14 cellular contexts compared by ENCODE assay signal in the genomic region with DNA sequence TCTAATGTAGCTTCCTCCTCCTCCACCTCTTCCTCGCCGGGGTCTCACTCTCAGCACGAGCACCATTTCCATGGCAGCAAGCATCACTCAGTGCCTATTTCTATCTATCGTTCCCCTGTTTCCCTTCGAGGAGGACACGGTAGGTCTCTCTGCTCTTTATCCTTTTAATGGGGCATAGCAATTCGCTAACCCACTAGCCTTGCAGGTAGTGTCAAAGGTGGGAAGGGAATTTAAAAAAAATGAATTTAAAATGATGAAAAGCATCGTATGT.
A peak's percentile ranks its signal among the peaks of the same experiment; 100 is the strongest.
DNase-seq lines count a peak whose midpoint lies in the region; ATAC-seq and TF ChIP-seq lines count a peak whose summit lies in the region.
"Had no signal": no experiment of that assay in that cellular context is flagged by ENCODE, and none has a peak within 500 bp of the region (broad histone marks: within the 10 kb centered on the region; RNA-seq: fewer than 3 reads in every experiment).

No MANE protein-coding gene starts in this region.

- H3K27ac ChIP-seq in iPS-18a (ENCODE audit: low read length), result no peak overlapping the region
- H3K27ac ChIP-seq in A673 (ENCODE audit: low read depth, low read length, poor library complexity, severe bottlenecking), result no peak overlapping the region
- H3K27ac ChIP-seq: skin epidermis had no signal

- peak overlapping the region; percentile 90 to 98 (median 93) for H3K4me3 Mint-ChIP-seq in brain
- H3K4me3 Mint-ChIP-seq: activated naive CD4-positive, alpha-beta T cell treated with anti-CD3 and anti-CD28 coated beads, Interleukin-2, amount 50 U/mL, for 24 hours had no signal

- peaks cover 22% of the 10 kb centered on the region for H3K27me3 Mint-ChIP-seq in brain

- POLR2A ChIA-PET in HEK293T (lab: Yijun Ruan, JAX) (no interaction called here), A673 (lab: Charles Lee; ENCODE audit: low non-redundant PET) (no interaction called here)

- TF ChIP-seq POLR2A in GM18505 (IDR thresholded peaks at IDR 0.05; ENCODE audit: borderline replicate concordance, extremely low read depth, insufficient read depth, insufficient read length), result no peak

- no peaks in the 10 kb centered on the region for H3K36me3 Mint-ChIP-seq in brain
- H3K36me3 Mint-ChIP-seq: activated naive CD4-positive, alpha-beta T cell treated with anti-CD3 and anti-CD28 coated beads, Interleukin-2, amount 50 U/mL, for 24 hours had no signal

- CTCF ChIA-PET in HEK293T (lab: Yijun Ruan, JAX), result interaction anchor here (1.1 kb wide), 1 partner anchor 263 kb away, joined by 4 read pairs; no protein-coding TSS in a partner anchor
- CTCF ChIA-PET in A673 (lab: Charles Lee), result no interaction called here

- H3K9me3 Mint-ChIP-seq in brain, result peaks cover 0 to 3% (median 0%) of the 10 kb centered on the region in 5 experiments
- H3K9me3 Mint-ChIP-seq: activated naive CD4-positive, alpha-beta T cell treated with anti-CD3 and anti-CD28 coated beads, Interleukin-2, amount 50 U/mL, for 24 hours had no signal

- no TSS peak for BruUV-seq in A673 (replicated peaks; lab: Mats Ljungman, UMichigan)

- peak overlapping the region in 2 of 5 experiments; percentile 16 to 75 for H3K27ac Mint-ChIP-seq in brain
- H3K27ac Mint-ChIP-seq: activated naive CD4-positive, alpha-beta T cell treated with anti-CD3 and anti-CD28 coated beads, Interleukin-2, amount 50 U/mL, for 24 hours had no signal

- peaks cover 73% of the 10 kb centered on the region for H3K4me1 Mint-ChIP-seq in brain
- H3K4me1 Mint-ChIP-seq: activated naive CD4-positive, alpha-beta T cell treated with anti-CD3 and anti-CD28 coated beads, Interleukin-2, amount 50 U/mL, for 24 hours had no signal

- H3K4me1 ChIP-seq in iPS-18a (ENCODE audit: control insufficient read depth, low read depth, low read length) (peaks cover 43% of the 10 kb centered on the region), A673 (ENCODE audit: insufficient read depth, low read length, poor library complexity, severe bottlenecking) (peaks cover 4% of the 10 kb centered on the region)

- no peak for TF ChIP-seq CTCF in brain (conservative IDR thresholded peaks at IDR 0.05)
- TF ChIP-seq CTCF in A673 (conservative IDR thresholded peaks at IDR 0.05; ENCODE audit: low read depth, low read length), result no peak

- ATAC-seq in GM18505 (IDR thresholded peaks at IDR 0.05; ENCODE audit: unreplicated experiment), result no peak
- ATAC-seq in activated CD4-positive, CD25-positive, alpha-beta regulatory T cell treated with anti-CD3 and anti-CD28 coated beads, Interleukin-2, amount 50 U/mL, for 24 hours, result no peak

- H3K36me3 ChIP-seq in iPS-18a (ENCODE audit: control insufficient read depth, low read depth, low read length), result no peaks in the 10 kb centered on the region
- H3K36me3 ChIP-seq in A673 (ENCODE audit: insufficient read depth, low read length, poor library complexity, severe bottlenecking), result no peaks in the 10 kb centered on the region

- intact Hi-C loops in A673 (cut with micrococcal nuclease; ENCODE audit: unreplicated experiment), result no loop called here

- no peaks in the 10 kb centered on the region for H3K9me3 ChIP-seq in iPS-18a (ENCODE audit: control insufficient read depth, low read depth, low read length)
- no peaks in the 10 kb centered on the region for H3K9me3 ChIP-seq in A673 (ENCODE audit: low read depth, low read length, poor library complexity, severe bottlenecking)

- DNase-seq in retina, result peak; percentile 46
- DNase-seq in HEK293T (ENCODE audit: extremely low spot score), result no peak
- DNase-seq in A673 (ENCODE audit: low spot score), result no peak
- DNase-seq: activated CD4-positive, alpha-beta T cell treated with anti-CD3 and anti-CD28 coated beads, Interleukin-2, amount 50 U/mL, for 48 hours; MV-4-11; NK-92 treated with Interleukin-12 subunit alpha and Interleukin-12 subunit beta, amount 100 ng/mL, for 24 hours; SW 1271 had no signal

- H3K27me3 ChIP-seq in iPS-18a (ENCODE audit: control insufficient read depth, insufficient read depth, low read length), result peaks cover 66% of the 10 kb centered on the region
- H3K27me3 ChIP-seq in A673 (replicated peaks; ENCODE audit: insufficient read depth, low read depth, low read length, poor library complexity), result peaks cover 73% of the 10 kb centered on the region

- H3K4me3 ChIP-seq in GM08714 (ENCODE audit: low read length) (peak overlapping the region; percentile 41; the same call in 1 of the 2 replicates), iPS-18a (ENCODE audit: low read length) (peak overlapping the region; percentile 77), A673 (ENCODE audit: low read depth, low read length, poor library complexity, severe bottlenecking) (no peak overlapping the region)

- H3K9ac ChIP-seq in iPS-18a (ENCODE audit: low read length), result no peak overlapping the region

TF ChIP-seq in HEK293T, 16 proteins besides CTCF, POLR2A, EP300 and RAD21:
- TF ChIP-seq TARDBP (IDR thresholded peaks at IDR 0.05), result no peak
- no peak for TF ChIP-seq HDGF (IDR thresholded peaks at IDR 0.05; ENCODE audit: borderline replicate concordance)
- TF ChIP-seq SUZ12 (IDR thresholded peaks at IDR 0.05), result no peak
- TF ChIP-seq L3MBTL2 (conservative IDR thresholded peaks at IDR 0.05), result no peak
- no peak for TF ChIP-seq FOXA1 (IDR thresholded peaks at IDR 0.05)
- TF ChIP-seq ELF4 (IDR thresholded peaks at IDR 0.05), result no peak
- TF ChIP-seq CTBP1 (IDR thresholded peaks at IDR 0.05; ENCODE audit: borderline replicate concordance), result no peak
- TF ChIP-seq NFRKB (IDR thresholded peaks at IDR 0.05), result no peak
- no peak for TF ChIP-seq LEF1 (IDR thresholded peaks at IDR 0.05; ENCODE audit: borderline replicate concordance)
- TF ChIP-seq PKNOX1 (IDR thresholded peaks at IDR 0.05), result no peak
- no peak for TF ChIP-seq ZNF384 (IDR thresholded peaks at IDR 0.05)
- no peak for TF ChIP-seq SP1 (IDR thresholded peaks at IDR 0.05)
- no peak for TF ChIP-seq FOXM1 (IDR thresholded peaks at IDR 0.05; ENCODE audit: borderline replicate concordance)
- TF ChIP-seq ARNT (IDR thresholded peaks at IDR 0.05), result no peak
